15 cellular contexts compared by ENCODE assay signal in the genomic region with DNA sequence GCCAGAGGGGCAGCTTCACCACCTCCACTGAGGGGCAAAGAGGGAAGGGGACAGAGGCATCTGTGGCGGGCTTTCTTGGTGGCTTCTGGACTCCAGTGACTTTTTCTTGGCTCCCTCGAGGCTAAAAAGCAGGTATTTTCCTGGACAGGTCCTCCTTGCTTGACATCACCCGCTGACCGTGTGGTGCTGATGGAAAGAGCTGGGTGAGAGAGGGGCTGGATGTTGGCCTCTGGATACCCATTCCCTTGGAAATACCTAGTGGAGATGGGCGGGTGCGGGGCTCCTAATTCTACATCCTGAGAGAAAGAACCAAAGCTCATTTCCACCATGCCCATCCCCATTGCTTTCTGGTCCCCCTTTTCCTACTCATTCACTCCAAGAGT.
"Had no signal": no experiment of that assay in that cellular context is flagged by ENCODE, and none has a peak within 500 bp of the region (broad histone marks: within the 10 kb centered on the region; RNA-seq: fewer than 3 reads in every experiment).

No MANE protein-coding gene starts in this region.

- H3K27ac ChIP-seq: spleen had no signal

- DNase-seq: activated B cell treated with CpG ODN at 0.5 μM for 24 hours; activated CD4-positive, alpha-beta T cell treated with anti-CD3 and anti-CD28 coated beads for 48 hours; activated CD8-positive, alpha-beta memory T cell treated with anti-CD3 and anti-CD28 coated beads, Interleukin-2, amount 50 U/mL, for 48 hours; activated gamma-delta T cell treated with Interleukin-2 at 50 U/mL for 16 hours; activated naive CD8-positive, alpha-beta T cell treated with anti-CD3 and anti-CD28 coated beads, Interleukin-2, amount 10 ng/mL, durations not matched to agents 7 days and 5 days; activated T-cell treated with anti-CD3 and anti-CD28 coated beads, Interleukin-2, amount 50 U/mL, for 72 hours; hypothalamus; left ventricle myocardium superior; mesendoderm; nucleus accumbens; spleen had no signal

- H3K9me3 Mint-ChIP-seq: activated B cell treated with CpG ODN at 0.5 μM for 24 hours; activated naive CD8-positive, alpha-beta T cell treated with anti-CD3 and anti-CD28 coated beads, Interleukin-2, amount 10 ng/mL, durations not matched to agents 7 days and 5 days; activated T-cell treated with anti-CD3 and anti-CD28 coated beads, Interleukin-2, amount 50 U/mL, for 72 hours; natural killer cell treated with Interleukin-12 subunit alpha and Interleukin-12 subunit beta and Interleukin-15 and Interleukin-18, amount 100 ng/mL, for 72 hours; stimulated activated naive CD8-positive, alpha-beta T cell treated with anti-CD3 and anti-CD28 coated beads, Interleukin-15, Interleukin-2, amounts not matched to agents 100 ng/mL and 50 ng/mL, for 24 hours; T-helper 2 cell treated with Interferon-gamma antibody and Interleukin-4, amounts not matched to agents 5 μg/mL and 100 μg/mL, for 36 hours had no signal

- ATAC-seq: activated T-cell treated with anti-CD3 and anti-CD28 coated beads, Interleukin-2, amount 50 U/mL, for 72 hours; esophagus mucosa; left ventricle myocardium superior; natural killer cell treated with Interleukin-12 subunit alpha and Interleukin-12 subunit beta and Interleukin-15 and Interleukin-18, amount 100 ng/mL, for 72 hours had no signal

- H3K27ac Mint-ChIP-seq: activated B cell treated with CpG ODN at 0.5 μM for 24 hours; activated naive CD8-positive, alpha-beta T cell treated with anti-CD3 and anti-CD28 coated beads, Interleukin-2, amount 10 ng/mL, durations not matched to agents 7 days and 5 days; activated T-cell treated with anti-CD3 and anti-CD28 coated beads, Interleukin-2, amount 50 U/mL, for 72 hours; natural killer cell treated with Interleukin-12 subunit alpha and Interleukin-12 subunit beta and Interleukin-15 and Interleukin-18, amount 100 ng/mL, for 72 hours; stimulated activated naive CD8-positive, alpha-beta T cell treated with anti-CD3 and anti-CD28 coated beads, Interleukin-15, Interleukin-2, amounts not matched to agents 100 ng/mL and 50 ng/mL, for 24 hours; T-helper 2 cell treated with Interferon-gamma antibody and Interleukin-4, amounts not matched to agents 5 μg/mL and 100 μg/mL, for 36 hours had no signal

- H3K4me3 Mint-ChIP-seq: activated B cell treated with CpG ODN at 0.5 μM for 24 hours; activated naive CD8-positive, alpha-beta T cell treated with anti-CD3 and anti-CD28 coated beads, Interleukin-2, amount 10 ng/mL, durations not matched to agents 7 days and 5 days; activated T-cell treated with anti-CD3 and anti-CD28 coated beads, Interleukin-2, amount 50 U/mL, for 72 hours; natural killer cell treated with Interleukin-12 subunit alpha and Interleukin-12 subunit beta and Interleukin-15 and Interleukin-18, amount 100 ng/mL, for 72 hours; stimulated activated naive CD8-positive, alpha-beta T cell treated with anti-CD3 and anti-CD28 coated beads, Interleukin-15, Interleukin-2, amounts not matched to agents 100 ng/mL and 50 ng/mL, for 24 hours; T-helper 2 cell treated with Interferon-gamma antibody and Interleukin-4, amounts not matched to agents 5 μg/mL and 100 μg/mL, for 36 hours had no signal

- H3K9me3 ChIP-seq: spleen had no signal

- H3K4me1 Mint-ChIP-seq: activated B cell treated with CpG ODN at 0.5 μM for 24 hours; activated naive CD8-positive, alpha-beta T cell treated with anti-CD3 and anti-CD28 coated beads, Interleukin-2, amount 10 ng/mL, durations not matched to agents 7 days and 5 days had no signal

- H3K27me3 Mint-ChIP-seq: activated B cell treated with CpG ODN at 0.5 μM for 24 hours had no signal

- H3K36me3 Mint-ChIP-seq: activated naive CD8-positive, alpha-beta T cell treated with anti-CD3 and anti-CD28 coated beads, Interleukin-2, amount 10 ng/mL, durations not matched to agents 7 days and 5 days; natural killer cell treated with Interleukin-12 subunit alpha and Interleukin-12 subunit beta and Interleukin-15 and Interleukin-18, amount 100 ng/mL, for 72 hours had no signal

- H3K4me3 ChIP-seq: spleen had no signal
